9 cellular contexts compared by ENCODE assay signal in genomic region chr15:90038639-90039095, GRCh38. TPM values are rescaled to one million over a fixed set of nuclear protein-coding genes. Genes with fewer than 3 reads are reported as not detected.
DNase-seq lines count a peak whose midpoint lies in the region; ATAC-seq and TF ChIP-seq lines count a peak whose summit lies in the region.
"Had no signal": no experiment of that assay in that cellular context is flagged by ENCODE, and none has a peak within 500 bp of the region (broad histone marks: within the 10 kb centered on the region; RNA-seq: fewer than 3 reads in every experiment).

No MANE protein-coding gene starts in this region.

- BruUV-seq in MCF 10A (replicated peaks; lab: Mats Ljungman, UMichigan): no TSS peak

- H3K4me3 ChIP-seq in breast epithelium (no peak overlapping the region), liver (ENCODE audit: low read depth in 1 of 3, low read length in 3 of 3) (no peak overlapping the region), upper lobe of left lung (no peak overlapping the region)

- H3K27ac ChIP-seq in breast epithelium (peak overlapping the region in 1 of 2 donors; percentile 1), liver (ENCODE audit: low read depth in 1 of 2, low read length in 2 of 2) (peak overlapping the region; percentile 57 to 67), upper lobe of left lung (peak overlapping the region; percentile 85 to 97 (median 88))

- H3K27me3 ChIP-seq in breast epithelium: no peaks in the 10 kb centered on the region
- no peaks in the 10 kb centered on the region for H3K27me3 ChIP-seq in liver (ENCODE audit: control insufficient read depth in 4 of 4, insufficient read depth in 4 of 4, low read length in 3 of 4)
- no peaks in the 10 kb centered on the region for H3K27me3 ChIP-seq in upper lobe of left lung

- intact Hi-C loops in MCF 10A (cut with micrococcal nuclease): no loop called here
- intact Hi-C loops in breast epithelium (cut with DNase I; ENCODE audit: low total_unique reads): no loop called here

- no peak for ATAC-seq in T-helper 17 cell
- ATAC-seq in upper lobe of left lung (ENCODE audit: low FRiP score in 2 of 2): no peak

- TF ChIP-seq RAD21 in liver (IDR thresholded peaks at IDR 0.05): peak; percentile 56 to 58

- peaks cover 62% of the 10 kb centered on the region for H3K4me1 Mint-ChIP-seq in MCF 10A (ENCODE audit: insufficient read depth, unreplicated experiment)
- peaks cover 41% of the 10 kb centered on the region for H3K4me1 Mint-ChIP-seq in T-helper 17 cell
- peaks cover 45% of the 10 kb centered on the region for H3K4me1 Mint-ChIP-seq in chondrocyte (ENCODE audit: low read depth)

- peaks cover 4 to 7% of the 10 kb centered on the region in 2 donors for H3K4me1 ChIP-seq in breast epithelium
- H3K4me1 ChIP-seq in liver (ENCODE audit: control insufficient read depth in 4 of 4, insufficient read depth in 4 of 4, low read length in 3 of 4): peaks cover 25 to 50% (median 38%) of the 10 kb centered on the region in 4 donors
- peaks cover 71 to 76% (median 72%) of the 10 kb centered on the region in 4 donors for H3K4me1 ChIP-seq in upper lobe of left lung

- TF ChIP-seq POLR2A in breast epithelium (IDR thresholded peaks at IDR 0.05) (no peak), upper lobe of left lung (IDR thresholded peaks at IDR 0.05) (no peak)

- peak overlapping the region; percentile 47 for H3K27ac Mint-ChIP-seq in MCF 10A (ENCODE audit: low read depth, unreplicated experiment)
- peak overlapping the region; percentile 63 for H3K27ac Mint-ChIP-seq in T-helper 17 cell
- H3K27ac Mint-ChIP-seq in chondrocyte (ENCODE audit: unreplicated experiment): no peak overlapping the region

- peak in 1 of 4 donors; percentile 72 for TF ChIP-seq EP300 in upper lobe of left lung (IDR thresholded peaks at IDR 0.05)

- H3K9me3 ChIP-seq in breast epithelium: no peaks in the 10 kb centered on the region
- no peaks in the 10 kb centered on the region for H3K9me3 ChIP-seq in T-helper 17 cell (ENCODE audit: control insufficient read depth, low read length, poor library complexity, severe bottlenecking)
- H3K9me3 ChIP-seq in liver (ENCODE audit: control insufficient read depth in 4 of 4, low read length in 3 of 4): no peaks in the 10 kb centered on the region
- H3K9me3 ChIP-seq in upper lobe of left lung: no peaks in the 10 kb centered on the region

- WGBS in liver: 26% methylated on average over 3 of the region's 3 CpGs
- 60 to 66% methylated on average over 3 of the region's 3 CpGs for WGBS in upper lobe of left lung, 2 donors

- H3K4me3 Mint-ChIP-seq in MCF 10A (ENCODE audit: unreplicated experiment) (no peak overlapping the region), T-helper 17 cell (no peak overlapping the region), chondrocyte (ENCODE audit: unreplicated experiment) (no peak overlapping the region)

- POLR2A ChIA-PET in MCF 10A (lab: Yijun Ruan, JAX): interaction anchor here (0.6 kb wide), 1 partner anchor 127 kb away, joined by 3 read pairs; no protein-coding TSS in a partner anchor

- peaks cover 18% of the 10 kb centered on the region for H3K36me3 Mint-ChIP-seq in MCF 10A (ENCODE audit: insufficient read depth, unreplicated experiment)
- H3K36me3 Mint-ChIP-seq in T-helper 17 cell (ENCODE audit: low read depth): peaks cover 2% of the 10 kb centered on the region
- no peaks in the 10 kb centered on the region for H3K36me3 Mint-ChIP-seq in chondrocyte (ENCODE audit: low read depth)

- DNase-seq in MCF 10A (ENCODE audit: unreplicated experiment) (peak; percentile 85), breast epithelium (ENCODE audit: low spot score in 2 of 2) (no peak), T-helper 17 cell (no peak), upper lobe of left lung (peak in 1 of 2 donors; percentile 33), cortex of kidney (lab: John Stamatoyannopoulos, UW) (no peak), COLO829 (ENCODE audit: low spot score) (no peak), chondrocyte (ENCODE audit: low spot score) (no peak)
- DNase-seq: NCI-H2107 had no signal

- no peak overlapping the region for H3K9ac ChIP-seq in liver (ENCODE audit: low read depth in 1 of 2, low read length in 2 of 2)

- no peaks in the 10 kb centered on the region for H3K36me3 ChIP-seq in breast epithelium
- no peaks in the 10 kb centered on the region for H3K36me3 ChIP-seq in liver (ENCODE audit: control insufficient read depth in 4 of 4, insufficient read depth in 3 of 4, low read depth in 1 of 4, low read length in 3 of 4)
- H3K36me3 ChIP-seq in upper lobe of left lung: no peaks in the 10 kb centered on the region

- CTCF ChIA-PET in MCF 10A (lab: Yijun Ruan, JAX): no interaction called here

- no peaks in the 10 kb centered on the region for H3K9me3 Mint-ChIP-seq in MCF 10A (ENCODE audit: unreplicated experiment)
- no peaks in the 10 kb centered on the region for H3K9me3 Mint-ChIP-seq in chondrocyte (ENCODE audit: low read depth)

- TF ChIP-seq CTCF in MCF 10A (IDR thresholded peaks at IDR 0.05; ENCODE audit: unreplicated experiment) (no peak), breast epithelium (IDR thresholded peaks at IDR 0.05) (no peak), liver (IDR thresholded peaks at IDR 0.05; ENCODE audit: low read depth, low read length, missing input control) (no peak), upper lobe of left lung (IDR thresholded peaks at IDR 0.05) (no peak), chondrocyte (IDR thresholded peaks at IDR 0.05) (no peak)

- H3K27me3 Mint-ChIP-seq in MCF 10A (ENCODE audit: insufficient read depth, unreplicated experiment): no peaks in the 10 kb centered on the region
- no peaks in the 10 kb centered on the region for H3K27me3 Mint-ChIP-seq in T-helper 17 cell
- no peaks in the 10 kb centered on the region for H3K27me3 Mint-ChIP-seq in chondrocyte (ENCODE audit: low read depth)

TF ChIP-seq in liver, 16 proteins besides CTCF, POLR2A, EP300 and RAD21 (continues in another document):
- peak; percentile 88 to 94 for TF ChIP-seq HNF4A (conservative IDR thresholded peaks at IDR 0.05)
- peak in 1 of 2 donors; percentile 69 for TF ChIP-seq GABPA (IDR thresholded peaks at IDR 0.05 in 1 of 2, conservative IDR thresholded peaks at IDR 0.05 in 1 of 2)
- peak; percentile 91 for TF ChIP-seq MAX (IDR thresholded peaks at IDR 0.05)
- TF ChIP-seq YY1 (IDR thresholded peaks at IDR 0.05): peak; percentile 80
- TF ChIP-seq HNF4G (IDR thresholded peaks at IDR 0.05): peak; percentile 49
- TF ChIP-seq JUND (IDR thresholded peaks at IDR 0.05): peak; percentile 56 to 83
- peak; percentile 72 for TF ChIP-seq REST (IDR thresholded peaks at IDR 0.05)
- TF ChIP-seq ZBTB33 (IDR thresholded peaks at IDR 0.05): no peak
- TF ChIP-seq SP1 (IDR thresholded peaks at IDR 0.05): peak; percentile 80
- TF ChIP-seq, protein P1, sequence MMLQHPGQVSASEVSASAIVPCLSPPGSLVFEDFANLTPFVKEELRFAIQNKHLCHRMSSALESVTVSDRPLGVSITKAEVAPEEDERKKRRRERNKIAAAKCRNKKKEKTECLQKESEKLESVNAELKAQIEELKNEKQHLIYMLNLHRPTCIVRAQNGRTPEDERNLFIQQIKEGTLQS (IDR thresholded peaks at IDR 0.05): peak; percentile 47
- TF ChIP-seq TAF1 (conservative IDR thresholded peaks at IDR 0.05): no peak
- peak; percentile 67 for TF ChIP-seq FOXA1 (IDR thresholded peaks at IDR 0.05)

RNA-seq across cellular contexts. Expression of gene ZNF710, which starts 37.5 kb away (rescaled TPM):
- total RNA-seq in MCF 10A (2022): 27.3 and 32.2 TPM in 2 replicates
- 10 to 100 TPM in 2 of 3 donors, 1 to 10 TPM in 1; 4.0 to 14.4 (median 10.4) TPM for total RNA-seq in breast epithelium
- total RNA-seq in T-helper 17 cell: 10 to 100 TPM; 11.7 to 14.4 TPM
- total RNA-seq in liver: 10 to 100 TPM in 1 of 2 donors, 1 to 10 TPM in 1; 5.4 to 15.3 TPM
- polyA plus RNA-seq in liver: 1 to 10 TPM; 1.9 to 5.3 TPM
- total RNA-seq in upper lobe of left lung: 10 to 100 TPM; 26.0 to 51.3 (median 44.5) TPM
- 6.7 to 14.4 TPM (median 12.9 TPM) in 3 replicates for total RNA-seq in chondrocyte
